In the genomic region with DNA sequence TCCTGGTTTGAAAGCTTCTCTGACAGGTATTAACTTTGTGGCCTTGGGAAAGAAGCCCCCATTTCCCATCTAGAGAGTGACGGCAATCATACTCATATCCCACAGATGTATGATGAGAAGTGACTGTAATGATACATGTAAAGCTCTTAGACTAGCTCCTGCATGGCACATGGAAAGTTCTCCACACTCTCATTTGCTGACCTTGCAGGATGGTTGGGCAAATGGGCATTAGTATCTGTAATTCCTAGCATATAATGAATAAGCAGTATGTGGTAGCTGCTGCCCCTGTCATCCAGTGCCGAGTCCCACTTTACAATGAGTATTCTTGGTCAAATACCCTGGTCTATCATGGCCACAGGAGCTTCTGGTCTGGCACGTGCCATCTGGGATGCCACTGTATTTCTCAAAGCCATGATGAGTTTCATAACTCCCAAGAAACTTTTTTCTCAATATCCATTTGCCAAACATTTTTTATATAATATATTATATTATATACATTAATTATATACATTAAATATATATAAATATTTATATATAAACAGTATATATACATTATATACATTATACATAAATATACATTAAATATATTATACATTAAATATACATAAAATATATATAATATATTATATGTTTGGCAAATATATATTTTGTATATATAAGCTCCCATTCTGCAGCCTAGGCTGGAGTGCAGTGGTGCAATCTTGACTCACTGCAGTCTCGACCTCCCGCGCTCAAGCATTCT, we compare ENCODE assay signal across 20 cellular contexts.
DNase-seq lines count a peak whose midpoint lies in the region; ATAC-seq, FAIRE-seq and TF ChIP-seq lines count a peak whose summit lies in the region.
"Had no signal": no experiment of that assay in that cellular context is flagged by ENCODE, and none has a peak within 500 bp of the region (broad histone marks: within the 10 kb centered on the region; RNA-seq: fewer than 3 reads in every experiment).

No MANE protein-coding gene starts in this region.

- H2AFZ ChIP-seq in HepG2 (ENCODE audit: low read length) (no peak overlapping the region), keratinocyte (ENCODE audit: control insufficient read depth, low read length) (no peak overlapping the region)
- H2AFZ ChIP-seq: GM23338 had no signal

- dilution Hi-C loops in keratinocyte (cut with MboI; ENCODE audit: extremely low pct_ligation_motif_present, low sequenced_read_pairs): no loop called here

- H3K36me3 Mint-ChIP-seq in natural killer cell: no peaks in the 10 kb centered on the region
- H3K36me3 Mint-ChIP-seq: CD4-positive, alpha-beta memory T cell had no signal

- peaks cover 7 to 13% of the 10 kb centered on the region in 2 donors for H3K9me3 Mint-ChIP-seq in natural killer cell
- H3K9me3 Mint-ChIP-seq: GM23338, H9 had no signal

- H3K4me3 ChIP-seq in HepG2 (replicated peaks in 1 of 3; ENCODE audit: insufficient read depth in 1 of 3, low read depth in 2 of 3, low read length in 3 of 3) (no peak overlapping the region), right lobe of liver (no peak overlapping the region), keratinocyte (ENCODE audit: control insufficient read depth in 2 of 3, extremely low read depth in 1 of 3, insufficient read depth in 2 of 3, low read depth in 1 of 3, low read length in 3 of 3) (no peak overlapping the region), pancreas (no peak overlapping the region)
- H3K4me3 ChIP-seq: GM23338 had no signal

- intact Hi-C loops in HepG2 (cut with micrococcal nuclease; ENCODE audit: unreplicated experiment) (no loop called here), right lobe of liver (cut with DNase I) (no loop called here), pancreas (cut with DNase I) (no loop called here), natural killer cell (cut with micrococcal nuclease) (no loop called here)

- no TSS peak for BruUV-seq in HepG2 (replicated peaks; lab: Mats Ljungman, UMichigan)

- no peak for TF ChIP-seq POLR2A in HepG2 (IDR thresholded peaks at IDR 0.05; ENCODE audit: insufficient read depth in 1 of 2, low read depth in 2 of 2, low read length in 2 of 2)
- TF ChIP-seq POLR2A in right lobe of liver (IDR thresholded peaks at IDR 0.05): no peak

- no peak for TF ChIP-seq CTCF in HepG2 (CRISPR knock-in tag; IDR thresholded peaks at IDR 0.05)
- no peak for TF ChIP-seq CTCF in right lobe of liver (IDR thresholded peaks at IDR 0.05)
- TF ChIP-seq CTCF in keratinocyte (optimal IDR thresholded peaks at IDR 0.05 in 1 of 3, IDR thresholded peaks at IDR 0.05 in 1 of 3, conservative IDR thresholded peaks at IDR 0.05 in 1 of 3; ENCODE audit: extremely low read depth in 1 of 3, insufficient read depth in 2 of 3, low read length in 3 of 3): no peak
- TF ChIP-seq CTCF in pancreas (IDR thresholded peaks at IDR 0.05): no peak
- TF ChIP-seq CTCF in natural killer cell (IDR thresholded peaks at IDR 0.05): no peak

- TF ChIP-seq RAD21 in HepG2 (CRISPR knock-in tag; IDR thresholded peaks at IDR 0.05): no peak

- H3K4me1 Mint-ChIP-seq in natural killer cell: no peaks in the 10 kb centered on the region
- H3K4me1 Mint-ChIP-seq: CD4-positive, alpha-beta memory T cell; GM23338; H9 had no signal

- CTCF ChIA-PET in HepG2 (lab: Yijun Ruan, JAX; ENCODE audit: low intra/inter-chr PET ratio, low total read pairs): no interaction called here

- H3K4me1 ChIP-seq in HepG2 (ENCODE audit: insufficient read depth, low read length): no peaks in the 10 kb centered on the region
- H3K4me1 ChIP-seq in right lobe of liver: no peaks in the 10 kb centered on the region
- H3K4me1 ChIP-seq in keratinocyte (ENCODE audit: control insufficient read depth, extremely low read depth, insufficient read depth, low read length): no peaks in the 10 kb centered on the region
- H3K4me1 ChIP-seq in pancreas: no peaks in the 10 kb centered on the region

- no peak overlapping the region for H3K27ac Mint-ChIP-seq in natural killer cell
- H3K27ac Mint-ChIP-seq: CD4-positive, alpha-beta memory T cell; GM23338; H9 had no signal

- ATAC-seq in HepG2 (no peak), right lobe of liver (no peak), pancreas (no peak), natural killer cell (no peak), GM21447 (IDR thresholded peaks at IDR 0.05; ENCODE audit: unreplicated experiment) (no peak)
- ATAC-seq: GM23338, HCT116 had no signal

- DNase-seq in HepG2 (ENCODE audit: low spot score): no peak
- no peak for DNase-seq in right lobe of liver
- no peak for DNase-seq in RCC 7860 (ENCODE audit: low spot score)
- DNase-seq in keratinocyte (ENCODE audit: low read depth, low spot score): no peak
- DNase-seq in pancreas: no peak
- DNase-seq in natural killer cell: no peak
- no peak for DNase-seq in NCI-H1105 (lab: John Stamatoyannopoulos, UW)
- DNase-seq: C1 segment of cervical spinal cord; Calu3; CD4-positive, alpha-beta memory T cell; COR-L47; DMS53; DMS79 treated with DMSO at 0.1 percent for 48 hours; H9 had no signal

- H3K36me3 ChIP-seq in HepG2 (replicated peaks in 1 of 2; ENCODE audit: control insufficient read depth in 1 of 2, insufficient read depth in 2 of 2, low read length in 2 of 2) (no peaks in the 10 kb centered on the region), right lobe of liver (no peaks in the 10 kb centered on the region), keratinocyte (ENCODE audit: control insufficient read depth in 2 of 2, extremely low read depth in 1 of 2, insufficient read depth in 2 of 2, low read length in 2 of 2) (no peaks in the 10 kb centered on the region), pancreas (no peaks in the 10 kb centered on the region)

- POLR2A ChIA-PET in HepG2 (lab: Yijun Ruan, JAX): no interaction called here

- 52% methylated on average over 6 of the region's 6 CpGs for WGBS in HepG2 (ENCODE audit: low lambda C conversion rate)
- 90% methylated on average over 4 of the region's 6 CpGs for WGBS in right lobe of liver (ENCODE audit: insufficient coverage, low coverage, low lambda C conversion rate, missing lambda C conversion rate)
- 79 to 80% methylated on average over 6 of the region's 6 CpGs for WGBS in pancreas, 2 donors

- no peak overlapping the region for H3K4me2 ChIP-seq in HepG2 (ENCODE audit: low read depth, low read length)
- no peak overlapping the region for H3K4me2 ChIP-seq in keratinocyte (ENCODE audit: control insufficient read depth, extremely low read depth, insufficient read depth, low read depth, low read length)
- H3K4me2 ChIP-seq: GM23338 had no signal

- no peak for TF ChIP-seq EP300 in HepG2 (IDR thresholded peaks at IDR 0.05; ENCODE audit: low read depth in 2 of 2, low read length in 2 of 2)
- TF ChIP-seq EP300 in HepG2 (CRISPR knock-in tag; IDR thresholded peaks at IDR 0.05; ENCODE audit: borderline replicate concordance): no peak

- in situ Hi-C loops in HepG2 (cut with HindIII; ENCODE audit: extremely low pct_ligation_motif_present, low pct_unique_long_range_greater_than_20kb): no loop called here

- no peaks in the 10 kb centered on the region for H3K9me1 ChIP-seq in keratinocyte (ENCODE audit: control insufficient read depth, extremely low read depth, insufficient read depth, low read length)

- no peak overlapping the region for H3K27ac ChIP-seq in HepG2 (ENCODE audit: extremely low read length, insufficient read depth, low read length)
- H3K27ac ChIP-seq in right lobe of liver: no peak overlapping the region
- H3K27ac ChIP-seq in keratinocyte (ENCODE audit: control insufficient read depth, insufficient read depth, low read length): no peak overlapping the region
- H3K27ac ChIP-seq in pancreas: no peak overlapping the region
- H3K27ac ChIP-seq: 22Rv1 had no signal

- no peak overlapping the region for H3K9ac ChIP-seq in HepG2 (ENCODE audit: insufficient read depth, low read depth, low read length)
- no peak overlapping the region for H3K9ac ChIP-seq in keratinocyte (ENCODE audit: control insufficient read depth, extremely low read depth, insufficient read depth, low read length)

- no peak overlapping the region for H3K4me3 Mint-ChIP-seq in natural killer cell
- H3K4me3 Mint-ChIP-seq: CD4-positive, alpha-beta memory T cell; GM23338; H9 had no signal

- H3K27me3 ChIP-seq in HepG2 (ENCODE audit: control insufficient read depth in 1 of 2, insufficient read depth in 2 of 2, low read length in 2 of 2): no peaks in the 10 kb centered on the region
- no peaks in the 10 kb centered on the region for H3K27me3 ChIP-seq in right lobe of liver
- H3K27me3 ChIP-seq in keratinocyte (ENCODE audit: control insufficient read depth, extremely low read depth, insufficient read depth, low read length): no peaks in the 10 kb centered on the region
- H3K27me3 ChIP-seq in pancreas: no peaks in the 10 kb centered on the region

- no peaks in the 10 kb centered on the region for H3K9me3 ChIP-seq in HepG2 (ENCODE audit: low read length)
- H3K9me3 ChIP-seq in right lobe of liver: no peaks in the 10 kb centered on the region
- no peaks in the 10 kb centered on the region for H3K9me3 ChIP-seq in keratinocyte (ENCODE audit: control insufficient read depth, low read depth, low read length)
- H3K9me3 ChIP-seq in pancreas: no peaks in the 10 kb centered on the region

- H3K79me2 ChIP-seq in HepG2 (ENCODE audit: insufficient read depth, low read length) (no peaks in the 10 kb centered on the region), keratinocyte (ENCODE audit: control insufficient read depth, insufficient read depth, low read length) (no peaks in the 10 kb centered on the region)

- H4K20me1 ChIP-seq in HepG2 (ENCODE audit: insufficient read depth, low read length) (no peaks in the 10 kb centered on the region), keratinocyte (ENCODE audit: control insufficient read depth, extremely low read depth, insufficient read depth, low read length) (no peaks in the 10 kb centered on the region)

- FAIRE-seq in HepG2 (lab: Jason Lieb, UNC) (no peak), RCC 7860 (lab: Jason Lieb, UNC) (peak; percentile 79), keratinocyte (lab: Jason Lieb, UNC) (peak; percentile 44), pancreas (lab: Jason Lieb, UNC) (peak; percentile 37)
- FAIRE-seq: GM12892, GM19239 had no signal

- H3K27me3 Mint-ChIP-seq in natural killer cell (ENCODE audit: low read depth in 2 of 2): no peaks in the 10 kb centered on the region
- H3K27me3 Mint-ChIP-seq: CD4-positive, alpha-beta memory T cell had no signal

TF ChIP-seq in HepG2, 621 proteins besides CTCF, POLR2A, EP300 and RAD21 (continues in another document):
- TF ChIP-seq MAFF (IDR thresholded peaks at IDR 0.05; ENCODE audit: low read depth, low read length) (peak; percentile 52), MAFK (conservative IDR thresholded peaks at IDR 0.05 in 1 of 2, IDR thresholded peaks at IDR 0.05 in 1 of 2; ENCODE audit: low read length in 2 of 2) (peak; percentile 44 to 66)
